8 cellular contexts compared by ENCODE assay signal in the genomic region with DNA sequence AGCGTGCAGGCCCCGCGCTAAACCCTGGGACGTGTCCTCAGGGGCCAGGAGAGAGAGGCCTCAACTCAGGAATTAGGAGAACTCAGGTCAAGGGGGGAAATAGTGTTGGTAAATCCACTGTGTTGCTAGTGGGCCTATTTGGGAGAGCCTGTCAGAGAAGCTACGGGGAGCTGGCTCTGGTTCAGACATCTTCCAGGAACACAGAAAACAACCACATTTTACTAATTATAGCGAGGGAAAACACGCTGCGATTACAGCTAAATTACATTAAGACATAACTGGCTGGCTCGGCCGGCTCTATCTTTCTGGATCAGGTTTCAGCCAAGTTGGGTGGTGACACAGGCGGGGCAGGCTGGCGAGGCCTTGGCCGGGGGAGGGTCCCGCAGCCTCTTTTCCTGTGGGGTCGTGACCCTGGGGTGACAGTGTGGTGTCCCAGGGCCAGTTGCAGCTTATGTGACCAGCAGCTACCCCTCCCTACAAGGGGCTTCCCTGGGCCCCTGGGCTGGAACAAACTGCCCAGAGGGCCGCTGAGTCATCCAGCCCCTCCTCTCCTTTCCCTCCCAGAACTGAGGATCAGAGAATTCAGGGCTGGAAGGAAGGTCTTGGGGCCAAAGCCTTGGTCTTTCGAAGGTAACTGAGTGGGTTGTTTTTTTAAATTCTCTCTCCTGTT.
A peak's percentile ranks its signal among the peaks of the same experiment; 100 is the strongest.
DNase-seq lines count a peak whose midpoint lies in the region; ATAC-seq and TF ChIP-seq lines count a peak whose summit lies in the region.

No MANE protein-coding gene starts in this region.

- peak overlapping the region; percentile 48 for H3K4me3 ChIP-seq in SJCRH30
- H3K4me3 ChIP-seq in gastroesophageal sphincter, result peak overlapping the region in 1 of 2 donors; percentile 8
- H3K4me3 ChIP-seq in prostate gland, result no peak overlapping the region

- TF ChIP-seq CTCF in gastroesophageal sphincter (IDR thresholded peaks at IDR 0.05), result no peak
- no peak for TF ChIP-seq CTCF in prostate gland (IDR thresholded peaks at IDR 0.05)

- no peaks in the 10 kb centered on the region for H3K36me3 ChIP-seq in SJCRH30
- no peaks in the 10 kb centered on the region for H3K36me3 ChIP-seq in gastroesophageal sphincter
- H3K36me3 ChIP-seq in prostate gland, result no peaks in the 10 kb centered on the region

- no peaks in the 10 kb centered on the region for H3K27me3 ChIP-seq in SJCRH30
- H3K27me3 ChIP-seq in gastroesophageal sphincter, result no peaks in the 10 kb centered on the region
- no peaks in the 10 kb centered on the region for H3K27me3 ChIP-seq in prostate gland (replicated peaks; ENCODE audit: insufficient read depth)

- 9 to 10% methylated on average over 4 to 7 of the region's 17 CpGs for WGBS in gastroesophageal sphincter (ENCODE audit: low coverage in 1 of 2), 2 donors
- 7% methylated on average over 17 of the region's 17 CpGs for WGBS in prostate gland

- H3K4me1 ChIP-seq in SJCRH30 (peaks cover 4% of the 10 kb centered on the region; the same call in 1 of the 2 replicates), gastroesophageal sphincter (peaks cover 0 to 30% (median 9%) of the 10 kb centered on the region in 3 donors), prostate gland (replicated peaks) (no peaks in the 10 kb centered on the region)

- H3K27ac ChIP-seq in SJCRH30 (peak overlapping the region; percentile 33; the same call in 1 of the 2 replicates), gastroesophageal sphincter (peak overlapping the region; percentile 14 to 79 (median 68)), prostate gland (peak overlapping the region; percentile 61)

- DNase-seq in EL (peak; percentile 71), SJCRH30 (peak; percentile 39 to 57), prostate gland (ENCODE audit: low spot score) (no peak), NCI-H1092 (lab: John Stamatoyannopoulos, UW) (no peak), NCI-H1436 (lab: John Stamatoyannopoulos, UW) (no peak)

- ATAC-seq in gastroesophageal sphincter (peak; percentile 83), HG03378 (IDR thresholded peaks at IDR 0.05; ENCODE audit: unreplicated experiment) (no peak), HG02870 (IDR thresholded peaks at IDR 0.05; ENCODE audit: unreplicated experiment) (no peak)

- TF ChIP-seq POLR2A in gastroesophageal sphincter (IDR thresholded peaks at IDR 0.05) (no peak), prostate gland (IDR thresholded peaks at IDR 0.05) (no peak)

- intact Hi-C loops in prostate gland (cut with DNase I), result no loop called here

- no peak for TF ChIP-seq EP300 in gastroesophageal sphincter (IDR thresholded peaks at IDR 0.05)

- no peaks in the 10 kb centered on the region for H3K9me3 ChIP-seq in SJCRH30 (replicated peaks)
- no peaks in the 10 kb centered on the region for H3K9me3 ChIP-seq in gastroesophageal sphincter
- no peaks in the 10 kb centered on the region for H3K9me3 ChIP-seq in prostate gland

Comparison
In these comparisons a context has a peak if more than half of its experiments do, and no peak if none do; other contexts are left out.
1. DNase-seq: peak in EL (single experiment) and SJCRH30 (2 of 2); none in prostate gland (single experiment), NCI-H1092 (single experiment) and NCI-H1436 (single experiment).
2. Peak in every context shown above with its lines, with median percentiles within 50 percentile points of each other: H3K27ac ChIP-seq.